Comparison of ENCODE assay signal across 2 cellular contexts in genomic region chr19:15426485-15427349, GRCh38.
TF ChIP-seq lines count a peak whose summit lies in the region.

No MANE protein-coding gene starts in this region.

TF ChIP-seq in SK-N-SH, 30 proteins besides CTCF, POLR2A, EP300 and RAD21 (continued from another document):
- TF ChIP-seq, protein P1, sequence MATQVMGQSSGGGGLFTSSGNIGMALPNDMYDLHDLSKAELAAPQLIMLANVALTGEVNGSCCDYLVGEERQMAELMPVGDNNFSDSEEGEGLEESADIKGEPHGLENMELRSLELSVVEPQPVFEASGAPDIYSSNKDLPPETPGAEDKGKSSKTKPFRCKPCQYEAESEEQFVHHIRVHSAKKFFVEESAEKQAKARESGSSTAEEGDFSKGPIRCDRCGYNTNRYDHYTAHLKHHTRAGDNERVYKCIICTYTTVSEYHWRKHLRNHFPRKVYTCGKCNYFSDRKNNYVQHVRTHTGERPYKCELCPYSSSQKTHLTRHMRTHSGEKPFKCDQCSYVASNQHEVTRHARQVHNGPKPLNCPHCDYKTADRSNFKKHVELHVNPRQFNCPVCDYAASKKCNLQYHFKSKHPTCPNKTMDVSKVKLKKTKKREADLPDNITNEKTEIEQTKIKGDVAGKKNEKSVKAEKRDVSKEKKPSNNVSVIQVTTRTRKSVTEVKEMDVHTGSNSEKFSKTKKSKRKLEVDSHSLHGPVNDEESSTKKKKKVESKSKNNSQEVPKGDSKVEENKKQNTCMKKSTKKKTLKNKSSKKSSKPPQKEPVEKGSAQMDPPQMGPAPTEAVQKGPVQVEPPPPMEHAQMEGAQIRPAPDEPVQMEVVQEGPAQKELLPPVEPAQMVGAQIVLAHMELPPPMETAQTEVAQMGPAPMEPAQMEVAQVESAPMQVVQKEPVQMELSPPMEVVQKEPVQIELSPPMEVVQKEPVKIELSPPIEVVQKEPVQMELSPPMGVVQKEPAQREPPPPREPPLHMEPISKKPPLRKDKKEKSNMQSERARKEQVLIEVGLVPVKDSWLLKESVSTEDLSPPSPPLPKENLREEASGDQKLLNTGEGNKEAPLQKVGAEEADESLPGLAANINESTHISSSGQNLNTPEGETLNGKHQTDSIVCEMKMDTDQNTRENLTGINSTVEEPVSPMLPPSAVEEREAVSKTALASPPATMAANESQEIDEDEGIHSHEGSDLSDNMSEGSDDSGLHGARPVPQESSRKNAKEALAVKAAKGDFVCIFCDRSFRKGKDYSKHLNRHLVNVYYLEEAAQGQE (IDR thresholded peaks at IDR 0.05; ENCODE audit: low read depth, low read length), result no peak
- no peak for TF ChIP-seq ELF1 (IDR thresholded peaks at IDR 0.05)
- no peak for TF ChIP-seq JUND (IDR thresholded peaks at IDR 0.05)
- TF ChIP-seq CHD2 (IDR thresholded peaks at IDR 0.05; ENCODE audit: low read length, partially characterized antibody), result no peak
- TF ChIP-seq USF2 (IDR thresholded peaks at IDR 0.05; ENCODE audit: borderline replicate concordance, low read depth, low read length), result no peak
- no peak for TF ChIP-seq RFX5 (IDR thresholded peaks at IDR 0.05; ENCODE audit: low read length)
- TF ChIP-seq YY1 (IDR thresholded peaks at IDR 0.05; ENCODE audit: low read depth), result no peak
- no peak for TF ChIP-seq GATA2 (CRISPR knock-in tag; IDR thresholded peaks at IDR 0.05)
- TF ChIP-seq FOXJ3 (CRISPR knock-in tag; IDR thresholded peaks at IDR 0.05), result no peak
- no peak for TF ChIP-seq SIN3A (IDR thresholded peaks at IDR 0.05; ENCODE audit: borderline replicate concordance, low read depth, low read length)
- no peak for TF ChIP-seq SMC3 (IDR thresholded peaks at IDR 0.05; ENCODE audit: low read depth, low read length)

TF ChIP-seq in SK-N-SH treated with all-trans-retinoic acid at 6 μM for 48 hours, 23 proteins besides CTCF, POLR2A, EP300 and RAD21 (continued from another document):
- TF ChIP-seq TSHZ2 (CRISPR knock-in tag; IDR thresholded peaks at IDR 0.05) (no peak), TCF4 (CRISPR knock-in tag; IDR thresholded peaks at IDR 0.05; ENCODE audit: borderline replicate concordance) (no peak), ESRRG (CRISPR knock-in tag; IDR thresholded peaks at IDR 0.05) (no peak), ZFP3 (CRISPR knock-in tag; IDR thresholded peaks at IDR 0.05) (no peak), ZNF565 (CRISPR knock-in tag; conservative IDR thresholded peaks at IDR 0.05; ENCODE audit: low read depth) (no peak), ARNTL (CRISPR knock-in tag; IDR thresholded peaks at IDR 0.05; ENCODE audit: borderline replicate concordance, low read depth) (no peak), CSDC2 (CRISPR knock-in tag; IDR thresholded peaks at IDR 0.05) (no peak), BACH2 (CRISPR knock-in tag; IDR thresholded peaks at IDR 0.05; ENCODE audit: borderline replicate concordance) (no peak), ZNF8 (CRISPR knock-in tag; IDR thresholded peaks at IDR 0.05) (no peak), PATZ1 (CRISPR knock-in tag; IDR thresholded peaks at IDR 0.05; ENCODE audit: borderline replicate concordance) (no peak)
- TF ChIP-seq, protein P2, sequence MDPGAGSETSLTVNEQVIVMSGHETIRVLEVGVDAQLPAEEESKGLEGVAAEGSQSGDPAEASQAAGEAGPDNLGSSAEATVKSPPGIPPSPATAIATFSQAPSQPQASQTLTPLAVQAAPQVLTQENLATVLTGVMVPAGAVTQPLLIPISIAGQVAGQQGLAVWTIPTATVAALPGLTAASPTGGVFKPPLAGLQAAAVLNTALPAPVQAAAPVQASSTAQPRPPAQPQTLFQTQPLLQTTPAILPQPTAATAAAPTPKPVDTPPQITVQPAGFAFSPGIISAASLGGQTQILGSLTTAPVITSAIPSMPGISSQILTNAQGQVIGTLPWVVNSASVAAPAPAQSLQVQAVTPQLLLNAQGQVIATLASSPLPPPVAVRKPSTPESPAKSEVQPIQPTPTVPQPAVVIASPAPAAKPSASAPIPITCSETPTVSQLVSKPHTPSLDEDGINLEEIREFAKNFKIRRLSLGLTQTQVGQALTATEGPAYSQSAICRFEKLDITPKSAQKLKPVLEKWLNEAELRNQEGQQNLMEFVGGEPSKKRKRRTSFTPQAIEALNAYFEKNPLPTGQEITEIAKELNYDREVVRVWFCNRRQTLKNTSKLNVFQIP (CRISPR knock-in tag; IDR thresholded peaks at IDR 0.05; ENCODE audit: borderline replicate concordance, low read depth), result no peak
